ENCODE assay signal across 8 cellular contexts in genomic region chr21:43719748-43720538, GRCh38. TPM values are rescaled to one million over a fixed set of nuclear protein-coding genes. Genes with fewer than 3 reads are reported as not detected.
DNase-seq lines count a peak whose midpoint lies in the region; ATAC-seq, FAIRE-seq and TF ChIP-seq lines count a peak whose summit lies in the region.

No MANE protein-coding gene starts in this region.

- no peaks in the 10 kb centered on the region for H3K36me3 Mint-ChIP-seq in nephron progenitor cell (ENCODE audit: low read depth)

- H3K9me3 ChIP-seq in endothelial cell of umbilical vein (replicated peaks; ENCODE audit: control insufficient read depth, insufficient read depth, low read length), result no peaks in the 10 kb centered on the region

- peak overlapping the region; percentile 97 for H2AFZ ChIP-seq in endothelial cell of umbilical vein (ENCODE audit: low read depth, low read length)

- H3K27me3 Mint-ChIP-seq in nephron progenitor cell (ENCODE audit: low read depth, poor library complexity), result peaks cover 38% of the 10 kb centered on the region

- CTCF ChIA-PET in RWPE1 (lab: Yijun Ruan, JAX) (interaction anchor here (0.7 kb wide), 1 partner anchor 10 kb away, joined by 4 read pairs; no protein-coding TSS in a partner anchor), endothelial cell of umbilical vein (lab: Charles Lee) (interaction anchor here (0.5 to 1.6 kb wide), 3 partner anchors 9 to 112 kb away, joined by 5 to 6 read pairs (median 6); partner anchors contain the start of gene RRP1)

- intact Hi-C loops in Right ventricle myocardium inferior (cut with DNase I) (no loop called here), cardiac septum (cut with DNase I) (no loop called here), endothelial cell of umbilical vein (cut with micrococcal nuclease) (loop anchor here (1.0 kb wide), 1 partner anchor 8 kb away; no protein-coding TSS in a partner anchor)

- peak overlapping the region; percentile 41 to 75 (median 63) for H3K4me3 ChIP-seq in endothelial cell of umbilical vein (replicated peaks in 1 of 3; ENCODE audit: insufficient read depth in 1 of 3, low read depth in 1 of 3, low read length in 3 of 3)

- peak overlapping the region; percentile 80 for H3K9ac ChIP-seq in endothelial cell of umbilical vein (replicated peaks; ENCODE audit: extremely low read depth, insufficient read depth, low read length)

- H3K9me1 ChIP-seq in endothelial cell of umbilical vein (replicated peaks; ENCODE audit: control insufficient read depth, extremely low read depth, insufficient read depth, low read length), result no peaks in the 10 kb centered on the region

- peak; percentile 79 for DNase-seq in Right ventricle myocardium inferior (ENCODE audit: missing footprints)
- no peak for DNase-seq in cardiac septum (ENCODE audit: low spot score)
- no peak for DNase-seq in RWPE1 (ENCODE audit: low spot score)
- no peak for DNase-seq in endothelial cell of umbilical vein (ENCODE audit: low read depth, low spot score)
- DNase-seq in nephron progenitor cell, result no peak
- no peak for DNase-seq in NCI-H2171 (lab: John Stamatoyannopoulos, UW)
- DNase-seq in NCI-H1105 (lab: John Stamatoyannopoulos, UW), result no peak

- TF ChIP-seq POLR2A in endothelial cell of umbilical vein (IDR thresholded peaks at IDR 0.05; ENCODE audit: low read depth, low read length), result no peak

- peak; percentile 1 for ATAC-seq in Right ventricle myocardium inferior
- no peak for ATAC-seq in GM21825 (IDR thresholded peaks at IDR 0.05; ENCODE audit: unreplicated experiment)

- H3K36me3 ChIP-seq in endothelial cell of umbilical vein (ENCODE audit: control insufficient read depth in 2 of 2, extremely low read depth in 1 of 2, insufficient read depth in 2 of 2, low read length in 2 of 2), result no peaks in the 10 kb centered on the region

- H3K9me3 Mint-ChIP-seq in nephron progenitor cell, result no peaks in the 10 kb centered on the region

- peak overlapping the region; percentile 79 for H3K4me3 Mint-ChIP-seq in nephron progenitor cell

- TF ChIP-seq CTCF in RWPE1 (conservative IDR thresholded peaks at IDR 0.05; ENCODE audit: low read depth) (no peak), endothelial cell of umbilical vein (IDR thresholded peaks at IDR 0.05; ENCODE audit: extremely low read depth in 1 of 2, insufficient read depth in 1 of 2, low read depth in 1 of 2, low read length in 2 of 2) (no peak), nephron progenitor cell (IDR thresholded peaks at IDR 0.05) (no peak)

- no peak overlapping the region for H3K27ac Mint-ChIP-seq in nephron progenitor cell

- POLR2A ChIA-PET in RWPE1 (lab: Yijun Ruan, JAX; ENCODE audit: low non-redundant PET) (no interaction called here), endothelial cell of umbilical vein (lab: Charles Lee) (interaction anchor here (1.0 kb wide), 1 partner anchor 9 kb away, joined by 3 read pairs; no protein-coding TSS in a partner anchor)

- H4K20me1 ChIP-seq in endothelial cell of umbilical vein (replicated peaks; ENCODE audit: control insufficient read depth, extremely low read depth, insufficient read depth, low read length), result no peaks in the 10 kb centered on the region

- peaks cover 30% of the 10 kb centered on the region for H3K79me2 ChIP-seq in endothelial cell of umbilical vein (ENCODE audit: control insufficient read depth, insufficient read depth, low read length)

- H3K27ac ChIP-seq in RWPE1, result peak overlapping the region; percentile 99
- H3K27ac ChIP-seq in endothelial cell of umbilical vein (ENCODE audit: insufficient read depth, low read depth, low read length), result peak overlapping the region; percentile 34

- peaks cover 21% of the 10 kb centered on the region for H3K4me1 Mint-ChIP-seq in nephron progenitor cell

- no peaks in the 10 kb centered on the region for H3K27me3 ChIP-seq in endothelial cell of umbilical vein (ENCODE audit: control insufficient read depth in 2 of 2, insufficient read depth in 2 of 2, low read length in 2 of 2)

- no peak for FAIRE-seq in endothelial cell of umbilical vein (lab: Jason Lieb, UNC)

- H3K4me1 ChIP-seq in endothelial cell of umbilical vein (ENCODE audit: control insufficient read depth, extremely low read depth, insufficient read depth, low read length), result peaks cover 12% of the 10 kb centered on the region

- dilution Hi-C loops in endothelial cell of umbilical vein (cut with MboI; ENCODE audit: extremely low pct_ligation_motif_present, low sequenced_read_pairs), result no loop called here

- H3K4me2 ChIP-seq in endothelial cell of umbilical vein (ENCODE audit: insufficient read depth, low read length), result peak overlapping the region; percentile 57

- no TSS peak for BruUV-seq in endothelial cell of umbilical vein (replicated peaks; lab: Mats Ljungman, UMichigan)

TF ChIP-seq in endothelial cell of umbilical vein, 7 proteins besides CTCF, POLR2A, EP300 and RAD21:
- TF ChIP-seq FOS (IDR thresholded peaks at IDR 0.05; ENCODE audit: borderline replicate concordance, insufficient read depth, low read length) (no peak), MYC (IDR thresholded peaks at IDR 0.05; ENCODE audit: low read depth, low read length) (no peak), MAX (IDR thresholded peaks at IDR 0.05; ENCODE audit: insufficient read depth, insufficient read length) (no peak), JUN (IDR thresholded peaks at IDR 0.05; ENCODE audit: borderline replicate concordance, insufficient read depth, insufficient read length, low read depth) (no peak), EZH2 (IDR thresholded peaks at IDR 0.05; ENCODE audit: borderline replicate concordance, low read depth, low read length, severe bottlenecking) (no peak), GATA2 (IDR thresholded peaks at IDR 0.05; ENCODE audit: insufficient read depth, insufficient read length, low read depth, low read length) (no peak)

RNA-seq across cellular contexts. Expression of gene PDXK, which starts 1.0 kb away (rescaled TPM):
- 105 TPM for total RNA-seq in Right ventricle myocardium inferior
- 56.9 TPM for total RNA-seq in cardiac septum
- total RNA-seq in endothelial cell of umbilical vein, result 59.1 and 60.2 TPM in 2 replicates
- 44.2 and 47.5 TPM in 2 replicates for polyA plus RNA-seq in endothelial cell of umbilical vein
- polyA plus RNA-seq in endothelial cell of umbilical vein (2011; cell fraction: cytosol; rRNA removed), result 53.2 and 64.0 TPM in 2 replicates
- polyA plus RNA-seq in endothelial cell of umbilical vein (2011; cell fraction: nucleus; rRNA removed), result 53.1 and 53.3 TPM in 2 replicates
- polyA plus RNA-seq in endothelial cell of umbilical vein (2012), result 66.1 and 67.9 TPM in 2 replicates
- polyA minus RNA-seq in endothelial cell of umbilical vein, result 63.6 and 83.8 TPM in 2 replicates
- polyA minus RNA-seq in endothelial cell of umbilical vein (2011; cell fraction: cytosol; rRNA and poly(A)+ RNA removed), result 51.2 TPM
- polyA minus RNA-seq in endothelial cell of umbilical vein (2011; cell fraction: nucleus; rRNA and poly(A)+ RNA removed), result 16.5 and 17.9 TPM in 2 replicates

RNA-seq across cellular contexts. Expression of gene CSTB, which starts 56.2 kb away (rescaled TPM):
- total RNA-seq in Right ventricle myocardium inferior (44.1 TPM), cardiac septum (34.6 TPM), endothelial cell of umbilical vein (65.8 and 69.2 TPM in 2 replicates)
- 83.7 and 109 TPM in 2 replicates for polyA plus RNA-seq in endothelial cell of umbilical vein
- 100 and 111 TPM in 2 replicates for polyA plus RNA-seq in endothelial cell of umbilical vein (2011; cell fraction: cytosol; rRNA removed)
- 30.5 and 42.1 TPM in 2 replicates for polyA plus RNA-seq in endothelial cell of umbilical vein (2011; cell fraction: nucleus; rRNA removed)
- 126 and 132 TPM in 2 replicates for polyA plus RNA-seq in endothelial cell of umbilical vein (2012)
- polyA minus RNA-seq in endothelial cell of umbilical vein, result 36.5 and 44.8 TPM in 2 replicates
- polyA minus RNA-seq in endothelial cell of umbilical vein (2011; cell fraction: cytosol; rRNA and poly(A)+ RNA removed), result 25.5 TPM
- polyA minus RNA-seq in endothelial cell of umbilical vein (2011; cell fraction: nucleus; rRNA and poly(A)+ RNA removed), result 8.1 and 11.7 TPM in 2 replicates
